ENCODE assay signal across 17 cellular contexts in genomic region chr3:161212892-161213291, GRCh38. TPM values are rescaled to one million over a fixed set of nuclear protein-coding genes. Genes with fewer than 3 reads are reported as not detected.
DNase-seq lines count a peak whose midpoint lies in the region; ATAC-seq and TF ChIP-seq lines count a peak whose summit lies in the region.
"Had no signal": no experiment of that assay in that cellular context is flagged by ENCODE, and none has a peak within 500 bp of the region (broad histone marks: within the 10 kb centered on the region; RNA-seq: fewer than 3 reads in every experiment).

No MANE protein-coding gene starts in this region.

- H3K9me3 ChIP-seq in PC-3 (ENCODE audit: low read length) = no peaks in the 10 kb centered on the region
- H3K9me3 ChIP-seq: Caco-2 had no signal

- no TSS peak for BruUV-seq in PC-3 (replicated peaks; lab: Mats Ljungman, UMichigan)

- peak; percentile 17 for DNase-seq in AG10803 (ENCODE audit: low read depth)
- DNase-seq in PC-3 = peak; percentile 22
- DNase-seq in myocyte (ENCODE audit: low read depth) = peak; percentile 62
- DNase-seq in HUDEP-2 (lab: John Stamatoyannopoulos, UW; ENCODE audit: unreplicated experiment in 76 of 76) = no peak
- DNase-seq in stimulated activated CD4-positive, alpha-beta T cell treated with anti-CD3 and anti-CD28 coated beads, Interleukin-4, amount 100 ng/mL, for 4 hours = no peak
- DNase-seq: Caco-2; NCI-H1436 treated with DMSO at 0.1 percent for 48 hours; NCI-H2081; NCI-H526 treated with DMSO at 0.1 percent for 48 hours; NK-92 treated with Interleukin-12 subunit alpha and Interleukin-12 subunit beta, amount 100 ng/mL, for 24 hours; OCI-M1 had no signal

- H3K9me2 ChIP-seq in PC-3 (replicated peaks; ENCODE audit: low read length) = no peaks in the 10 kb centered on the region

- POLR2A ChIA-PET in PC-3 (lab: Charles Lee; ENCODE audit: unreplicated experiment) = no interaction called here

- no peaks in the 10 kb centered on the region for H3K79me2 ChIP-seq in PC-3 (ENCODE audit: low read length)

- H3K27ac ChIP-seq in PC-3 (ENCODE audit: low read length) = no peak overlapping the region
- H3K27ac ChIP-seq in cingulate gyrus (ENCODE audit: low read depth, low read length) = peak overlapping the region; percentile 57
- H3K27ac ChIP-seq: C4-2B had no signal

- no peak overlapping the region for H2AFZ ChIP-seq in PC-3 (ENCODE audit: low read length)

- no peak overlapping the region for H3K4me2 ChIP-seq in PC-3 (ENCODE audit: low read length)

- TF ChIP-seq CTCF in AG10803 (conservative IDR thresholded peaks at IDR 0.05; ENCODE audit: low read length) = no peak
- TF ChIP-seq CTCF in PC-3 (conservative IDR thresholded peaks at IDR 0.05; ENCODE audit: low read depth, low read length) = no peak

- CTCF ChIA-PET in PC-3 (lab: Charles Lee) = no interaction called here

- H3K4me1 ChIP-seq in PC-3 (ENCODE audit: insufficient read depth, low read length) = peaks cover 11% of the 10 kb centered on the region
- H3K4me1 ChIP-seq: HAP-1 had no signal

- H3K9ac ChIP-seq in PC-3 (ENCODE audit: low read length) = no peak overlapping the region

- no peaks in the 10 kb centered on the region for H3F3A ChIP-seq in PC-3 (ENCODE audit: low read length, unreplicated experiment)

- H3K27me3 ChIP-seq in PC-3 (ENCODE audit: low read length) = no peaks in the 10 kb centered on the region

- ATAC-seq in PC-3 (no peak), GM21515 (IDR thresholded peaks at IDR 0.05; ENCODE audit: unreplicated experiment) (no peak), HG03196 (IDR thresholded peaks at IDR 0.05; ENCODE audit: unreplicated experiment) (no peak)
- ATAC-seq: GM12878 had no signal

- H4K20me1 ChIP-seq in PC-3 (ENCODE audit: low read length) = no peaks in the 10 kb centered on the region

- intact Hi-C loops in PC-3 (cut with micrococcal nuclease) = loop anchor here (10.0 kb wide), 1 partner anchor 508 kb away; no protein-coding TSS in a partner anchor

- H3K36me3 ChIP-seq in PC-3 (ENCODE audit: low read depth, low read length) = no peaks in the 10 kb centered on the region
- H3K36me3 ChIP-seq: HAP-1 had no signal

- no peak overlapping the region for H3K4me3 ChIP-seq in AG10803 (ENCODE audit: low read length)
- H3K4me3 ChIP-seq in PC-3 (ENCODE audit: low read length) = no peak overlapping the region
- H3K4me3 ChIP-seq: GM12878, HAP-1 had no signal

RNA-seq across cellular contexts. Expression of gene NMD3, which starts 8.2 kb away (rescaled TPM):
- total RNA-seq in PC-3 (2014; rRNA removed) (65.3 and 72.6 TPM in 2 replicates), myocyte (38.0 and 38.6 TPM in 2 replicates)
- 19.3 TPM for polyA plus RNA-seq in myocyte (2012)

Comparison
In these comparisons a context has a peak if more than half of its experiments do, and no peak if none do; other contexts are left out.
1. DNase-seq: peak in AG10803 (single experiment), PC-3 (single experiment) and myocyte (single experiment); none in HUDEP-2 (0 of 76) and stimulated activated CD4-positive, alpha-beta T cell treated with anti-CD3 and anti-CD28 coated beads, Interleukin-4, amount 100 ng/mL, for 4 hours (0 of 2).